In the genomic region with DNA sequence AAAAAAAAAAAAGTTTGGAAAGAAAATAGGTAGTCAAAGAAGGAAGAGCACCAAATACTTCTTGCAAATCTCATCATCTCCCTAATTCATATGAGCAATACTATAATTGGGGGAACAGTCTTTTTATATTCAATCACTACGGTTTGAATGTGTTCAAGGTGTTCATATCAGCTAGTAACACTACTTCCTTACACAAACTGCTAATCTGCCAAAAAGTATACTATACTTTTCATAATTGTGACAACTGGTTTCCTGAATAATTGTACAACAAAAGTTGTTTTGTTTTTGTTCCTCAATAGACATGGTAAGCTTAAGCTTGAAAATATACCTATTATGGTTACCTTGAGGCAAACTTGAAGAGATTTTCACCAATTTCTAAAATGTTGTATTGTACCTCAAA, we compare ENCODE assay signal across 25 cellular contexts.
"Had no signal": no experiment of that assay in that cellular context is flagged by ENCODE, and none has a peak within 500 bp of the region (broad histone marks: within the 10 kb centered on the region; RNA-seq: fewer than 3 reads in every experiment).

No MANE protein-coding gene starts in this region.

- DNase-seq: activated CD4-positive, alpha-beta T cell treated with anti-CD3 and anti-CD28 coated beads for 48 hours; activated CD4-positive, alpha-beta T cell treated with anti-CD3 and anti-CD28 coated beads, Interleukin-2, amount 50 U/mL, for 48 hours; activated CD8-positive, alpha-beta memory T cell treated with anti-CD3 and anti-CD28 coated beads for 24 hours; activated CD8-positive, alpha-beta memory T cell treated with anti-CD3 and anti-CD28 coated beads, Interleukin-2, amount 50 U/mL, for 4 hours; activated gamma-delta T cell; activated naive CD4-positive, alpha-beta T cell treated with anti-CD3 and anti-CD28 coated beads, Interleukin-2, amount 50 U/mL, for 16 hours; activated T-cell treated with anti-CD3 and anti-CD28 coated beads, Interleukin-2, amount 50 U/mL, for 1 hour; cerebellar nuclear complex; colonic mucosa; dorsolateral prefrontal cortex; effector memory CD4-positive, alpha-beta T cell; gastrocnemius medialis; glutamatergic neuron; left cardiac atrium; left ventricle myocardium superior; mammary epithelial cell; naive B cell; posterior cingulate gyrus; right lobe of liver; stimulated activated CD4-positive, alpha-beta T cell treated with anti-CD3 and anti-CD28 coated beads, Interleukin-2, amount 100 ng/mL, for 48 hours; stimulated activated naive CD8-positive, alpha-beta T cell treated with anti-CD3 and anti-CD28 coated beads, Interleukin-15, Interleukin-2, amounts not matched to agents 100 U/mL and 50 U/mL, for 24 hours; trophoblast cell had no signal

- H3K4me3 Mint-ChIP-seq: activated T-helper 1 cell treated with anti-CD3 and anti-CD28 coated beads, Interleukin-12 subunit alpha, Interleukin-12 subunit beta, Interleukin-2, Interleukin-4 antibody, amounts not matched to agents 30 ng/mL and 10 ng/mL and 1 ng/mL, durations not matched to agents 14 hours and 24 hours and 36 hours; brain; mesothelial cell of epicardium had no signal

- H3K9me3 Mint-ChIP-seq: activated T-helper 1 cell treated with anti-CD3 and anti-CD28 coated beads, Interleukin-12 subunit alpha, Interleukin-12 subunit beta, Interleukin-2, Interleukin-4 antibody, amounts not matched to agents 30 ng/mL and 10 ng/mL and 1 ng/mL, durations not matched to agents 14 hours and 24 hours and 36 hours; mesothelial cell of epicardium; naive B cell had no signal

- H3K27me3 Mint-ChIP-seq: brain, naive B cell had no signal

- ATAC-seq: gastrocnemius medialis; left cardiac atrium; right lobe of liver; stimulated activated naive CD8-positive, alpha-beta T cell treated with anti-CD3 and anti-CD28 coated beads, Interleukin-15, Interleukin-2, amounts not matched to agents 100 U/mL and 50 U/mL, for 24 hours had no signal

- H3K27ac Mint-ChIP-seq: activated T-helper 1 cell treated with anti-CD3 and anti-CD28 coated beads, Interleukin-12 subunit alpha, Interleukin-12 subunit beta, Interleukin-2, Interleukin-4 antibody, amounts not matched to agents 30 ng/mL and 10 ng/mL and 1 ng/mL, durations not matched to agents 14 hours and 24 hours and 36 hours had no signal
